In genomic region chr5:160008877-160009590, GRCh38 we compare ENCODE assay signal across 1 cellular context.
TF ChIP-seq lines count a peak whose summit lies in the region.

Gene TTC1 (plus strand): TSS chr5:160009139. CDS start chr5:160010529, 1,390 bp downstream.

TF ChIP-seq in HEK293, 187 proteins besides CTCF, POLR2A, EP300 and RAD21 (continued from another document):
- peak; percentile 94 for TF ChIP-seq ZNF529 (tag by site-specific recombination; IDR thresholded peaks at IDR 0.05; ENCODE audit: insufficient replicate concordance)
